20 cellular contexts compared by ENCODE assay signal in genomic region chr19:39252458-39252857, GRCh38. TPM values are rescaled to one million over a fixed set of nuclear protein-coding genes. Genes with fewer than 3 reads are reported as not detected.
"Had no signal": no experiment of that assay in that cellular context is flagged by ENCODE, and none has a peak within 500 bp of the region (broad histone marks: within the 10 kb centered on the region; RNA-seq: fewer than 3 reads in every experiment).

No MANE protein-coding gene starts in this region.

- H3K4me3 ChIP-seq: gastrocnemius medialis, heart right ventricle, psoas muscle, right lobe of liver, tibial nerve, vagina had no signal

- H3K9me3 Mint-ChIP-seq: activated CD4-positive, alpha-beta T cell treated with anti-CD3 and anti-CD28 coated beads, Interleukin-2, amount 10 ng/mL, durations not matched to agents 24 days and 14 days; activated naive CD8-positive, alpha-beta T cell treated with anti-CD3 and anti-CD28 coated beads, Interleukin-2, amount 50 U/mL, for 24 hours; natural killer cell had no signal

- H3K36me3 ChIP-seq: gastrocnemius medialis, heart right ventricle, right lobe of liver, tibial nerve, vagina had no signal

- H3K9me3 ChIP-seq: gastrocnemius medialis, psoas muscle, right lobe of liver, vagina had no signal

- H3K4me1 Mint-ChIP-seq: activated CD4-positive, alpha-beta T cell treated with anti-CD3 and anti-CD28 coated beads, Interleukin-2, amount 10 ng/mL, durations not matched to agents 24 days and 14 days; activated naive CD8-positive, alpha-beta T cell treated with anti-CD3 and anti-CD28 coated beads, Interleukin-2, amount 50 U/mL, for 24 hours; natural killer cell had no signal

- H3K4me1 ChIP-seq: gastrocnemius medialis, psoas muscle had no signal

- H3K27ac ChIP-seq: gastrocnemius medialis, heart right ventricle, psoas muscle, right lobe of liver, tibial nerve, vagina had no signal

- H3K36me3 Mint-ChIP-seq: natural killer cell; stimulated activated naive B cell treated with anti-CD40 and anti-IgM and Interleukin-4, amounts not matched to agents 10 μg/mL and 1 μg/mL and 100 μg/mL, for 72 hours had no signal

- DNase-seq: activated CD4-positive, alpha-beta T cell treated with anti-CD3 and anti-CD28 coated beads, Interleukin-2, amount 10 ng/mL, durations not matched to agents 24 days and 14 days; activated CD8-positive, alpha-beta memory T cell treated with anti-CD3 and anti-CD28 coated beads for 24 hours; activated naive CD4-positive, alpha-beta T cell treated with Interleukin-2 at 50 U/mL for 16 hours; activated naive CD8-positive, alpha-beta T cell treated with anti-CD3 and anti-CD28 coated beads, Interleukin-2, amount 50 U/mL, for 24 hours; gastrocnemius medialis; heart right ventricle; islet precursor cell; mammary epithelial cell; natural killer cell; psoas muscle; right lobe of liver; stimulated activated CD4-positive, alpha-beta T cell treated with anti-CD3 and anti-CD28 coated beads, Interleukin-2, amount 100 ng/mL, for 24 hours; stimulated activated naive B cell treated with anti-CD40 and anti-IgM and Interleukin-4, amounts not matched to agents 10 μg/mL and 1 μg/mL and 100 μg/mL, for 72 hours had no signal

- ATAC-seq: activated naive CD8-positive, alpha-beta T cell treated with anti-CD3 and anti-CD28 coated beads, Interleukin-2, amount 50 U/mL, for 24 hours; gastrocnemius medialis; heart right ventricle; left lobe of liver; natural killer cell; psoas muscle; right lobe of liver; stimulated activated naive B cell treated with anti-CD40 and anti-IgM and Interleukin-4, amounts not matched to agents 10 μg/mL and 1 μg/mL and 100 μg/mL, for 72 hours had no signal

- H3K27ac Mint-ChIP-seq: activated CD4-positive, alpha-beta T cell treated with anti-CD3 and anti-CD28 coated beads, Interleukin-2, amount 10 ng/mL, durations not matched to agents 24 days and 14 days; activated naive CD8-positive, alpha-beta T cell treated with anti-CD3 and anti-CD28 coated beads, Interleukin-2, amount 50 U/mL, for 24 hours; natural killer cell; stimulated activated naive B cell treated with anti-CD40 and anti-IgM and Interleukin-4, amounts not matched to agents 10 μg/mL and 1 μg/mL and 100 μg/mL, for 72 hours had no signal

- H3K4me3 Mint-ChIP-seq: activated CD4-positive, alpha-beta T cell treated with anti-CD3 and anti-CD28 coated beads, Interleukin-2, amount 10 ng/mL, durations not matched to agents 24 days and 14 days; activated naive CD8-positive, alpha-beta T cell treated with anti-CD3 and anti-CD28 coated beads, Interleukin-2, amount 50 U/mL, for 24 hours; natural killer cell; stimulated activated naive B cell treated with anti-CD40 and anti-IgM and Interleukin-4, amounts not matched to agents 10 μg/mL and 1 μg/mL and 100 μg/mL, for 72 hours had no signal

RNA-seq across cellular contexts. Expression of gene IFNL4, which starts 3.8 kb away (rescaled TPM):
- total RNA-seq: activated CD4-positive, alpha-beta T cell treated with anti-CD3 and anti-CD28 coated beads, Interleukin-2, amount 10 ng/mL, durations not matched to agents 24 days and 14 days; astrocyte; gastrocnemius medialis; heart right ventricle; left lobe of liver; mammary epithelial cell; mucosa of gallbladder; natural killer cell; omental fat pad; psoas muscle; right lobe of liver; subcutaneous adipose tissue; tibial nerve; vagina had no signal

RNA-seq across cellular contexts. Expression of gene IFNL3, which starts 7.7 kb away (rescaled TPM):
- total RNA-seq: activated CD4-positive, alpha-beta T cell treated with anti-CD3 and anti-CD28 coated beads, Interleukin-2, amount 10 ng/mL, durations not matched to agents 24 days and 14 days; astrocyte; gastrocnemius medialis; heart right ventricle; left lobe of liver; mammary epithelial cell; mucosa of gallbladder; natural killer cell; omental fat pad; psoas muscle; right lobe of liver; subcutaneous adipose tissue; tibial nerve; vagina had no signal

RNA-seq across cellular contexts. Expression of gene IFNL2, which starts 15.7 kb away (rescaled TPM):
- total RNA-seq: activated CD4-positive, alpha-beta T cell treated with anti-CD3 and anti-CD28 coated beads, Interleukin-2, amount 10 ng/mL, durations not matched to agents 24 days and 14 days; astrocyte; gastrocnemius medialis; heart right ventricle; left lobe of liver; mammary epithelial cell; mucosa of gallbladder; natural killer cell; omental fat pad; psoas muscle; right lobe of liver; subcutaneous adipose tissue; tibial nerve; vagina had no signal

RNA-seq across cellular contexts. Expression of gene IFNL1, which starts 43.7 kb away (rescaled TPM):
- total RNA-seq: activated CD4-positive, alpha-beta T cell treated with anti-CD3 and anti-CD28 coated beads, Interleukin-2, amount 10 ng/mL, durations not matched to agents 24 days and 14 days; gastrocnemius medialis; heart right ventricle; left lobe of liver; mammary epithelial cell; mucosa of gallbladder; omental fat pad; psoas muscle; right lobe of liver; subcutaneous adipose tissue; tibial nerve; vagina had no signal

RNA-seq across cellular contexts. Expression of gene SYCN, which starts 48.4 kb away (rescaled TPM):
- total RNA-seq: activated CD4-positive, alpha-beta T cell treated with anti-CD3 and anti-CD28 coated beads, Interleukin-2, amount 10 ng/mL, durations not matched to agents 24 days and 14 days; astrocyte; gastrocnemius medialis; mammary epithelial cell; natural killer cell; omental fat pad; right lobe of liver; subcutaneous adipose tissue; vagina had no signal
